25 cellular contexts compared by ENCODE assay signal in genomic region chr6:44409207-44409796, GRCh38. TPM values are rescaled to one million over a fixed set of nuclear protein-coding genes. Genes with fewer than 3 reads are reported as not detected.
DNase-seq lines count a peak whose midpoint lies in the region; ATAC-seq and TF ChIP-seq lines count a peak whose summit lies in the region.
"Had no signal": no experiment of that assay in that cellular context is flagged by ENCODE, and none has a peak within 500 bp of the region (broad histone marks: within the 10 kb centered on the region; RNA-seq: fewer than 3 reads in every experiment).

No MANE protein-coding gene starts in this region.

- H3K4me3 ChIP-seq in CD8-positive, alpha-beta memory T cell (ENCODE audit: low read length), result no peak overlapping the region
- no peak overlapping the region for H3K4me3 ChIP-seq in osteoblast (ENCODE audit: insufficient read depth, low read length)
- H3K4me3 ChIP-seq: HAP-1, PC-9 had no signal

- H3K4me3 Mint-ChIP-seq in activated CD8-positive, alpha-beta T cell treated with anti-CD3 and anti-CD28 coated beads for 36 hours, result no peak overlapping the region
- no peak overlapping the region for H3K4me3 Mint-ChIP-seq in activated CD8-positive, alpha-beta T cell treated with anti-CD3 and anti-CD28 coated beads, Interleukin-2, amount 10 ng/mL, durations not matched to agents 7 days and 5 days
- no peak overlapping the region for H3K4me3 Mint-ChIP-seq in CD8-positive, alpha-beta memory T cell
- no peak overlapping the region for H3K4me3 Mint-ChIP-seq in activated T-helper 2 cell treated with anti-CD3 and anti-CD28 coated beads, Interferon-gamma antibody, Interleukin-2, Interleukin-4, amounts not matched to agents 10 μg/mL and 5 μg/mL and 100 μg/mL, durations not matched to agents 14 hours and 24 hours and 36 hours (ENCODE audit: low read depth)
- no peak overlapping the region for H3K4me3 Mint-ChIP-seq in stimulated activated naive CD8-positive, alpha-beta T cell treated with anti-CD3 and anti-CD28 coated beads, Interleukin-15, amount 100 ng/mL, for 72 hours
- H3K4me3 Mint-ChIP-seq: CD14-positive monocyte had no signal

- no peak overlapping the region for H3K27ac ChIP-seq in CD8-positive, alpha-beta memory T cell (ENCODE audit: low read depth, low read length)
- no peak overlapping the region for H3K27ac ChIP-seq in osteoblast (ENCODE audit: low read depth, low read length)
- H3K27ac ChIP-seq: HL-60, PC-9, RWPE1 had no signal

- no peaks in the 10 kb centered on the region for H4K20me1 ChIP-seq in osteoblast (ENCODE audit: insufficient read depth, low read length)

- no peaks in the 10 kb centered on the region for H3K9me3 Mint-ChIP-seq in activated CD8-positive, alpha-beta T cell treated with anti-CD3 and anti-CD28 coated beads for 36 hours
- H3K9me3 Mint-ChIP-seq in activated CD8-positive, alpha-beta T cell treated with anti-CD3 and anti-CD28 coated beads, Interleukin-2, amount 10 ng/mL, durations not matched to agents 7 days and 5 days (ENCODE audit: insufficient read depth), result peaks cover 10% of the 10 kb centered on the region
- H3K9me3 Mint-ChIP-seq in CD8-positive, alpha-beta memory T cell, result no peaks in the 10 kb centered on the region
- H3K9me3 Mint-ChIP-seq in activated T-helper 2 cell treated with anti-CD3 and anti-CD28 coated beads, Interferon-gamma antibody, Interleukin-2, Interleukin-4, amounts not matched to agents 10 μg/mL and 5 μg/mL and 100 μg/mL, durations not matched to agents 14 hours and 24 hours and 36 hours, result peaks cover 9% of the 10 kb centered on the region
- peaks cover 5 to 9% of the 10 kb centered on the region in 2 donors for H3K9me3 Mint-ChIP-seq in stimulated activated naive CD8-positive, alpha-beta T cell treated with anti-CD3 and anti-CD28 coated beads, Interleukin-15, amount 100 ng/mL, for 72 hours

- H3K36me3 Mint-ChIP-seq in activated CD8-positive, alpha-beta T cell treated with anti-CD3 and anti-CD28 coated beads for 36 hours (ENCODE audit: low read depth), result peaks cover 79% of the 10 kb centered on the region
- peaks cover 78% of the 10 kb centered on the region for H3K36me3 Mint-ChIP-seq in activated CD8-positive, alpha-beta T cell treated with anti-CD3 and anti-CD28 coated beads, Interleukin-2, amount 10 ng/mL, durations not matched to agents 7 days and 5 days (ENCODE audit: low read depth)
- peaks cover 32 to 92% (median 40%) of the 10 kb centered on the region in 3 donors for H3K36me3 Mint-ChIP-seq in CD8-positive, alpha-beta memory T cell
- peaks cover 95% of the 10 kb centered on the region for H3K36me3 Mint-ChIP-seq in activated T-helper 2 cell treated with anti-CD3 and anti-CD28 coated beads, Interferon-gamma antibody, Interleukin-2, Interleukin-4, amounts not matched to agents 10 μg/mL and 5 μg/mL and 100 μg/mL, durations not matched to agents 14 hours and 24 hours and 36 hours (ENCODE audit: low read depth)

- intact Hi-C loops in activated CD8-positive, alpha-beta T cell treated with anti-CD3 and anti-CD28 coated beads for 36 hours (cut with micrococcal nuclease), result no loop called here
- intact Hi-C loops in activated T-helper 2 cell treated with anti-CD3 and anti-CD28 coated beads, Interferon-gamma antibody, Interleukin-2, Interleukin-4, amounts not matched to agents 10 μg/mL and 5 μg/mL and 100 μg/mL, durations not matched to agents 14 hours and 24 hours and 36 hours (cut with micrococcal nuclease), result no loop called here

- no peak for DNase-seq in activated CD8-positive, alpha-beta T cell treated with anti-CD3 and anti-CD28 coated beads for 36 hours
- DNase-seq in activated CD8-positive, alpha-beta T cell treated with anti-CD3 and anti-CD28 coated beads, Interleukin-2, amount 10 ng/mL, durations not matched to agents 7 days and 5 days, result no peak
- DNase-seq in CD8-positive, alpha-beta memory T cell, result no peak
- DNase-seq in activated T-helper 2 cell treated with anti-CD3 and anti-CD28 coated beads, Interferon-gamma antibody, Interleukin-2, Interleukin-4, amounts not matched to agents 10 μg/mL and 5 μg/mL and 100 μg/mL, durations not matched to agents 14 hours and 24 hours and 36 hours (ENCODE audit: low spot score), result no peak
- no peak for DNase-seq in osteoblast (ENCODE audit: insufficient read length, low spot score, missing footprints)
- no peak for DNase-seq in NCI-H2081 (lab: John Stamatoyannopoulos, UW)
- DNase-seq in HuH-7 (ENCODE audit: low spot score), result no peak
- no peak for DNase-seq in stimulated activated naive CD8-positive, alpha-beta T cell treated with anti-CD3 and anti-CD28 coated beads, Interleukin-15, amount 100 ng/mL, for 72 hours
- DNase-seq: DMS79, KBM-7, MM.1S, NCI-H1048, NCI-H1436, NCI-H2029, NCI-H226, NCI-H510A treated with DMSO at 0.1 percent for 48 hours, NCI-H748 treated with DMSO at 0.1 percent for 48 hours, PC-9, SHP77 treated with DMSO at 0.1 percent for 48 hours, SK-N-SH had no signal

- no peaks in the 10 kb centered on the region for H3K27me3 ChIP-seq in CD8-positive, alpha-beta memory T cell (ENCODE audit: insufficient read depth, low read length, poor library complexity, severe bottlenecking)
- H3K27me3 ChIP-seq in osteoblast (ENCODE audit: insufficient read depth, low read length), result no peaks in the 10 kb centered on the region

- H3K27ac Mint-ChIP-seq in activated CD8-positive, alpha-beta T cell treated with anti-CD3 and anti-CD28 coated beads for 36 hours, result peak overlapping the region; percentile 3
- no peak overlapping the region for H3K27ac Mint-ChIP-seq in activated CD8-positive, alpha-beta T cell treated with anti-CD3 and anti-CD28 coated beads, Interleukin-2, amount 10 ng/mL, durations not matched to agents 7 days and 5 days
- H3K27ac Mint-ChIP-seq in CD8-positive, alpha-beta memory T cell, result peak overlapping the region in 6 of 8 donors; percentile 5 to 74 (median 34)
- H3K27ac Mint-ChIP-seq in activated T-helper 2 cell treated with anti-CD3 and anti-CD28 coated beads, Interferon-gamma antibody, Interleukin-2, Interleukin-4, amounts not matched to agents 10 μg/mL and 5 μg/mL and 100 μg/mL, durations not matched to agents 14 hours and 24 hours and 36 hours, result peak overlapping the region; percentile 36
- no peak overlapping the region for H3K27ac Mint-ChIP-seq in stimulated activated naive CD8-positive, alpha-beta T cell treated with anti-CD3 and anti-CD28 coated beads, Interleukin-15, amount 100 ng/mL, for 72 hours
- H3K27ac Mint-ChIP-seq: CD14-positive monocyte had no signal

- no peak for TF ChIP-seq CTCF in activated CD8-positive, alpha-beta T cell treated with anti-CD3 and anti-CD28 coated beads for 36 hours (IDR thresholded peaks at IDR 0.05)
- no peak for TF ChIP-seq CTCF in osteoblast (IDR thresholded peaks at IDR 0.05; ENCODE audit: extremely low read depth, low read depth, low read length)

- peaks cover 33% of the 10 kb centered on the region for H3K4me1 Mint-ChIP-seq in activated CD8-positive, alpha-beta T cell treated with anti-CD3 and anti-CD28 coated beads for 36 hours (ENCODE audit: low read depth)
- H3K4me1 Mint-ChIP-seq in activated CD8-positive, alpha-beta T cell treated with anti-CD3 and anti-CD28 coated beads, Interleukin-2, amount 10 ng/mL, durations not matched to agents 7 days and 5 days (ENCODE audit: low read depth), result peaks cover 4% of the 10 kb centered on the region
- H3K4me1 Mint-ChIP-seq in CD8-positive, alpha-beta memory T cell, result peaks cover 30 to 57% (median 46%) of the 10 kb centered on the region in 3 donors
- H3K4me1 Mint-ChIP-seq in activated T-helper 2 cell treated with anti-CD3 and anti-CD28 coated beads, Interferon-gamma antibody, Interleukin-2, Interleukin-4, amounts not matched to agents 10 μg/mL and 5 μg/mL and 100 μg/mL, durations not matched to agents 14 hours and 24 hours and 36 hours (ENCODE audit: low read depth), result peaks cover 24% of the 10 kb centered on the region
- peaks cover 30% of the 10 kb centered on the region for H3K4me1 Mint-ChIP-seq in stimulated activated naive CD8-positive, alpha-beta T cell treated with anti-CD3 and anti-CD28 coated beads, Interleukin-15, amount 100 ng/mL, for 72 hours

- peak overlapping the region; percentile 16 for H3K4me2 ChIP-seq in osteoblast (ENCODE audit: insufficient read depth, low read length)
- H3K4me2 ChIP-seq: PC-9, SK-N-SH had no signal

- H3K79me2 ChIP-seq in osteoblast (ENCODE audit: insufficient read depth, low read length), result peaks cover 35% of the 10 kb centered on the region

- no peaks in the 10 kb centered on the region for H3K27me3 Mint-ChIP-seq in activated CD8-positive, alpha-beta T cell treated with anti-CD3 and anti-CD28 coated beads for 36 hours
- H3K27me3 Mint-ChIP-seq in activated CD8-positive, alpha-beta T cell treated with anti-CD3 and anti-CD28 coated beads, Interleukin-2, amount 10 ng/mL, durations not matched to agents 7 days and 5 days (ENCODE audit: low read depth), result no peaks in the 10 kb centered on the region
- H3K27me3 Mint-ChIP-seq in CD8-positive, alpha-beta memory T cell, result no peaks in the 10 kb centered on the region
- H3K27me3 Mint-ChIP-seq in activated T-helper 2 cell treated with anti-CD3 and anti-CD28 coated beads, Interferon-gamma antibody, Interleukin-2, Interleukin-4, amounts not matched to agents 10 μg/mL and 5 μg/mL and 100 μg/mL, durations not matched to agents 14 hours and 24 hours and 36 hours (ENCODE audit: low read depth), result no peaks in the 10 kb centered on the region
- H3K27me3 Mint-ChIP-seq in stimulated activated naive CD8-positive, alpha-beta T cell treated with anti-CD3 and anti-CD28 coated beads, Interleukin-15, amount 100 ng/mL, for 72 hours, result no peaks in the 10 kb centered on the region

- peaks cover 60% of the 10 kb centered on the region for H3K36me3 ChIP-seq in CD8-positive, alpha-beta memory T cell (ENCODE audit: insufficient read depth, low read length)
- H3K36me3 ChIP-seq in osteoblast (ENCODE audit: insufficient read depth, low read length), result peaks cover 67% of the 10 kb centered on the region

- peak; percentile 24 for ATAC-seq in activated CD8-positive, alpha-beta T cell treated with anti-CD3 and anti-CD28 coated beads for 36 hours
- no peak for ATAC-seq in activated CD8-positive, alpha-beta T cell treated with anti-CD3 and anti-CD28 coated beads, Interleukin-2, amount 10 ng/mL, durations not matched to agents 7 days and 5 days
- ATAC-seq in stimulated activated naive CD8-positive, alpha-beta T cell treated with anti-CD3 and anti-CD28 coated beads, Interleukin-15, amount 100 ng/mL, for 72 hours, result no peak
- ATAC-seq: HepG2 had no signal

- H2AFZ ChIP-seq in osteoblast (ENCODE audit: low read length), result no peak overlapping the region
- H2AFZ ChIP-seq: PC-9 had no signal

- no peaks in the 10 kb centered on the region for H3K9me3 ChIP-seq in CD8-positive, alpha-beta memory T cell (ENCODE audit: low read length)
- H3K9me3 ChIP-seq in osteoblast (ENCODE audit: low read depth, low read length), result no peaks in the 10 kb centered on the region
- H3K9me3 ChIP-seq: HAP-1, SK-N-SH had no signal

- H3K4me1 ChIP-seq in CD8-positive, alpha-beta memory T cell (ENCODE audit: insufficient read depth, low read length), result no peaks in the 10 kb centered on the region
- no peaks in the 10 kb centered on the region for H3K4me1 ChIP-seq in osteoblast (ENCODE audit: insufficient read depth, low read length)
- H3K4me1 ChIP-seq: HAP-1 had no signal

- POLR2A ChIA-PET in activated CD8-positive, alpha-beta T cell treated with anti-CD3 and anti-CD28 coated beads for 36 hours (lab: Charles Lee), result interaction anchor here (1.3 kb wide), 1 partner anchor 20 kb away, joined by 3 read pairs; no protein-coding TSS in a partner anchor
- POLR2A ChIA-PET in activated CD8-positive, alpha-beta T cell treated with anti-CD3 and anti-CD28 coated beads, Interleukin-2, amount 10 ng/mL, durations not matched to agents 7 days and 5 days (lab: Charles Lee), result no interaction called here
- POLR2A ChIA-PET in CD8-positive, alpha-beta memory T cell (lab: Charles Lee), result no interaction called here

- CTCF ChIA-PET in activated CD8-positive, alpha-beta T cell treated with anti-CD3 and anti-CD28 coated beads for 36 hours (lab: Charles Lee), result interaction anchor here (1.3 to 1.6 kb wide), 4 partner anchors 13 to 142 kb away, joined by 3 to 6 read pairs (median 4); no protein-coding TSS in a partner anchor
- CTCF ChIA-PET in activated CD8-positive, alpha-beta T cell treated with anti-CD3 and anti-CD28 coated beads, Interleukin-2, amount 10 ng/mL, durations not matched to agents 7 days and 5 days (lab: Charles Lee), result interaction anchor here (0.9 to 2.5 kb wide), 3 partner anchors 20 to 66 kb away, joined by 3 to 8 read pairs (median 7); no protein-coding TSS in a partner anchor
- CTCF ChIA-PET in CD8-positive, alpha-beta memory T cell (lab: Charles Lee), result no interaction called here

RNA-seq across cellular contexts. Expression of gene CDC5L, which starts 21.8 kb away (rescaled TPM):
- total RNA-seq in activated CD8-positive, alpha-beta T cell treated with anti-CD3 and anti-CD28 coated beads for 36 hours, result 10 to 100 TPM; 20.4 to 21.4 TPM
- total RNA-seq in activated CD8-positive, alpha-beta T cell treated with anti-CD3 and anti-CD28 coated beads, Interleukin-2, amount 10 ng/mL, durations not matched to agents 7 days and 5 days, result 10 to 100 TPM; 22.6 to 22.7 TPM
- 10 to 100 TPM; 27.4 to 29.9 TPM for total RNA-seq in CD8-positive, alpha-beta memory T cell
- polyA plus RNA-seq in CD8-positive, alpha-beta memory T cell, result 14.9 TPM
- 27.7 and 28.1 TPM in 2 replicates for total RNA-seq in activated T-helper 2 cell treated with anti-CD3 and anti-CD28 coated beads, Interferon-gamma antibody, Interleukin-2, Interleukin-4, amounts not matched to agents 10 μg/mL and 5 μg/mL and 100 μg/mL, durations not matched to agents 14 hours and 24 hours and 36 hours
- 21.8 and 22.8 TPM in 2 replicates for total RNA-seq in osteoblast

Comparison
In these comparisons a context has a peak if more than half of its experiments do, and no peak if none do; other contexts are left out.
1. H3K27ac Mint-ChIP-seq: peak in activated CD8-positive, alpha-beta T cell treated with anti-CD3 and anti-CD28 coated beads for 36 hours (single experiment), CD8-positive, alpha-beta memory T cell (6 of 8) and activated T-helper 2 cell treated with anti-CD3 and anti-CD28 coated beads, Interferon-gamma antibody, Interleukin-2, Interleukin-4, amounts not matched to agents 10 μg/mL and 5 μg/mL and 100 μg/mL, durations not matched to agents 14 hours and 24 hours and 36 hours (single experiment); none in activated CD8-positive, alpha-beta T cell treated with anti-CD3 and anti-CD28 coated beads, Interleukin-2, amount 10 ng/mL, durations not matched to agents 7 days and 5 days (single experiment) and stimulated activated naive CD8-positive, alpha-beta T cell treated with anti-CD3 and anti-CD28 coated beads, Interleukin-15, amount 100 ng/mL, for 72 hours (0 of 2).